Comparison of ENCODE assay signal across 13 cellular contexts in genomic region chr5:126267435-126267834, GRCh38.
"Had no signal": no experiment of that assay in that cellular context is flagged by ENCODE, and none has a peak within 500 bp of the region (broad histone marks: within the 10 kb centered on the region; RNA-seq: fewer than 3 reads in every experiment).

No MANE protein-coding gene starts in this region.

- DNase-seq: activated B cell treated with CpG ODN at 0.5 μM for 24 hours; activated CD4-positive, alpha-beta memory T cell treated with anti-CD3 and anti-CD28 coated beads, Interleukin-2, amount 10 ng/mL, durations not matched to agents 7 days and 5 days; activated CD4-positive, alpha-beta T cell treated with anti-CD3 and anti-CD28 coated beads for 4 hours; activated naive CD4-positive, alpha-beta T cell treated with Interleukin-2 at 50 U/mL for 16 hours; activated naive CD8-positive, alpha-beta T cell treated with anti-CD3 and anti-CD28 coated beads, Interleukin-2, amount 10 ng/mL, durations not matched to agents 7 days and 5 days; activated T-cell treated with anti-CD3 and anti-CD28 coated beads, Interleukin-2, amount 50 U/mL, for 24 hours; body of pancreas; caudate nucleus; heart right ventricle; spleen; stimulated activated CD4-positive, alpha-beta T cell treated with anti-CD3 and anti-CD28 coated beads, Interleukin-4, amount 100 ng/mL, for 4 hours; T-helper 1 cell; T-helper 9 cell had no signal
